In the genomic region with DNA sequence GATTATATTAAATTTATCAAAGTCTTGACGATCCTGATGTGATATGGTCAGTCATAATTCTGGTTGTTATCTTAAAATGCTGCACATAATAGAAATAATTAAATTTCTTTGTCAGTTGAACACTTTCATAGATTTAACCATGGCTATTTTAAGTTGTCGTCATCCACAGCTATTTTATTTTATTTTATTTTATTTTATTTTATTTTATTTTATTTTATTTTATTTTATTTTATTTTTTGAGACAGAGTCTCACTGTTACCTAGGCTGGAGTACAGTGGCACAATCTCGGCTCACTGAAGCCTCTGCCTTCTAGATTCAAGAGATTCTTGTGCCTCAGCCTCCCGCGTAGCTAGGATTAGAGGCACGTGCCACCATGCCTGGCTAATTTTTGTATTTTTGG, we compare ENCODE assay signal across 18 cellular contexts.
DNase-seq lines count a peak whose midpoint lies in the region; ATAC-seq, FAIRE-seq and TF ChIP-seq lines count a peak whose summit lies in the region.
"Had no signal": no experiment of that assay in that cellular context is flagged by ENCODE, and none has a peak within 500 bp of the region (broad histone marks: within the 10 kb centered on the region; RNA-seq: fewer than 3 reads in every experiment).

No MANE protein-coding gene starts in this region.

- peaks cover 64% of the 10 kb centered on the region for H3F3A ChIP-seq in SU-DHL-6 (ENCODE audit: insufficient read depth)

- H4K20me1 ChIP-seq in BLaER1: no peaks in the 10 kb centered on the region
- no peaks in the 10 kb centered on the region for H4K20me1 ChIP-seq in Karpas-422 (ENCODE audit: insufficient read depth, low read depth, low read length)
- no peaks in the 10 kb centered on the region for H4K20me1 ChIP-seq in SU-DHL-6 (ENCODE audit: low read depth, low read length)
- H4K20me1 ChIP-seq: BLaER1 treated with 17β-estradiol and CSF1 and Interleukin-3, amounts not matched to agents 10 nM and 100 nM had no signal

- peak overlapping the region; percentile 68 for H3K4me2 ChIP-seq in BLaER1
- peak overlapping the region; percentile 29 for H3K4me2 ChIP-seq in Karpas-422 (ENCODE audit: low read depth, low read length, poor library complexity, severe bottlenecking)
- H3K4me2 ChIP-seq in SU-DHL-6 (ENCODE audit: low read depth, low read length, poor library complexity, severe bottlenecking): peak overlapping the region; percentile 95

- TF ChIP-seq CTCF in SU-DHL-6 (IDR thresholded peaks at IDR 0.05; ENCODE audit: insufficient read depth, low read length, poor library complexity, severe bottlenecking): no peak

- ATAC-seq in HG02798 (IDR thresholded peaks at IDR 0.05; ENCODE audit: poor library complexity, unreplicated experiment): no peak

- no peaks in the 10 kb centered on the region for H3K9me3 ChIP-seq in BLaER1
- no peaks in the 10 kb centered on the region for H3K9me3 ChIP-seq in Karpas-422 (ENCODE audit: low read length)
- H3K9me3 ChIP-seq in SU-DHL-6 (ENCODE audit: insufficient read depth, low read length): no peaks in the 10 kb centered on the region
- H3K9me3 ChIP-seq: BLaER1 treated with 17β-estradiol and CSF1 and Interleukin-3, amounts not matched to agents 10 nM and 100 nM; HAP-1 had no signal

- H3K79me2 ChIP-seq in Karpas-422 (ENCODE audit: low read length) (no peaks in the 10 kb centered on the region), SU-DHL-6 (ENCODE audit: insufficient read depth, low read length) (peaks cover 4% of the 10 kb centered on the region; the same call in 1 of the 2 replicates)

- H3K9me2 ChIP-seq in Karpas-422 (replicated peaks; ENCODE audit: insufficient read depth, low read length): no peaks in the 10 kb centered on the region
- no peaks in the 10 kb centered on the region for H3K9me2 ChIP-seq in SU-DHL-6 (replicated peaks; ENCODE audit: insufficient read depth, low read length)

- H3K36me3 ChIP-seq in BLaER1 (no peaks in the 10 kb centered on the region), Karpas-422 (ENCODE audit: insufficient read depth, low read length) (peaks cover 3% of the 10 kb centered on the region; the same call in 1 of the 2 replicates), SU-DHL-6 (ENCODE audit: low read length) (no peaks in the 10 kb centered on the region)
- H3K36me3 ChIP-seq: BLaER1 treated with 17β-estradiol and CSF1 and Interleukin-3, amounts not matched to agents 10 nM and 100 nM; HAP-1 had no signal

- no peak overlapping the region for H3K4me3 ChIP-seq in BLaER1
- H3K4me3 ChIP-seq in Karpas-422 (ENCODE audit: low read length): no peak overlapping the region
- no peak overlapping the region for H3K4me3 ChIP-seq in SU-DHL-6 (ENCODE audit: insufficient read depth, low read length, poor library complexity, severe bottlenecking)
- H3K4me3 ChIP-seq: BLaER1 treated with 17β-estradiol and CSF1 and Interleukin-3, amounts not matched to agents 10 nM and 100 nM; HAP-1 had no signal

- no peaks in the 10 kb centered on the region for H3K27me3 ChIP-seq in BLaER1
- no peaks in the 10 kb centered on the region for H3K27me3 ChIP-seq in Karpas-422 (ENCODE audit: low read length)
- H3K27me3 ChIP-seq in SU-DHL-6 (ENCODE audit: low read length): no peaks in the 10 kb centered on the region

- H3K27ac ChIP-seq in BLaER1 (peak overlapping the region; percentile 46; the same call in 1 of the 2 replicates), Karpas-422 (ENCODE audit: low read length) (peak overlapping the region; percentile 99), SU-DHL-6 (ENCODE audit: low read depth, low read length) (peak overlapping the region; percentile 97)
- H3K27ac ChIP-seq: 22Rv1; BLaER1 treated with 17β-estradiol and CSF1 and Interleukin-3, amounts not matched to agents 10 nM and 100 nM had no signal

- DNase-seq in Karpas-422 (peak; percentile 75), frontal cortex (ENCODE audit: low spot score in 2 of 2) (no peak)
- no peak for DNase-seq in stimulated activated CD4-positive, alpha-beta T cell treated with anti-CD3 and anti-CD28 coated beads, Interleukin-12 subunit alpha, Interleukin-12 subunit beta, amount 100 ng/mL, for 4 hours
- no peak for DNase-seq in activated CD4-positive, alpha-beta T cell treated with anti-CD3 and anti-CD28 coated beads, Interleukin-2, amount 50 U/mL, for 48 hours
- DNase-seq: Calu3; CD4-positive, alpha-beta T cell; CD8-positive, alpha-beta memory T cell; COR-L47; DMS53; DMS79 treated with DMSO at 0.1 percent for 48 hours; HFFc6 had no signal

- H3K9ac ChIP-seq in BLaER1: no peak overlapping the region
- H3K9ac ChIP-seq in Karpas-422 (ENCODE audit: low read length): peak overlapping the region; percentile 22; the same call in 1 of the 2 replicates
- peak overlapping the region; percentile 63 for H3K9ac ChIP-seq in SU-DHL-6 (ENCODE audit: low read length)

- H3K4me1 ChIP-seq in BLaER1: peaks cover 86% of the 10 kb centered on the region
- H3K4me1 ChIP-seq in Karpas-422 (ENCODE audit: low read length): peaks cover 77% of the 10 kb centered on the region

- FAIRE-seq in frontal cortex (lab: Jason Lieb, UNC): peak; percentile 62
- FAIRE-seq: GM12892 had no signal

- no peak overlapping the region for H2AFZ ChIP-seq in Karpas-422 (ENCODE audit: low read length)
- no peak overlapping the region for H2AFZ ChIP-seq in SU-DHL-6 (ENCODE audit: low read depth, low read length, severe bottlenecking)

Comparison
In these comparisons a context has a peak if more than half of its experiments do, and no peak if none do; other contexts are left out.
1. H3K27ac ChIP-seq: peak in every context shown above with its lines; median percentile 99 in Karpas-422; 97 in SU-DHL-6; 46 in BLaER1.
2. H3K4me2 ChIP-seq: peak in every context shown above with its lines; median percentile 95 in SU-DHL-6; 68 in BLaER1; 29 in Karpas-422.